ENCODE assay signal across 19 cellular contexts in the genomic region with DNA sequence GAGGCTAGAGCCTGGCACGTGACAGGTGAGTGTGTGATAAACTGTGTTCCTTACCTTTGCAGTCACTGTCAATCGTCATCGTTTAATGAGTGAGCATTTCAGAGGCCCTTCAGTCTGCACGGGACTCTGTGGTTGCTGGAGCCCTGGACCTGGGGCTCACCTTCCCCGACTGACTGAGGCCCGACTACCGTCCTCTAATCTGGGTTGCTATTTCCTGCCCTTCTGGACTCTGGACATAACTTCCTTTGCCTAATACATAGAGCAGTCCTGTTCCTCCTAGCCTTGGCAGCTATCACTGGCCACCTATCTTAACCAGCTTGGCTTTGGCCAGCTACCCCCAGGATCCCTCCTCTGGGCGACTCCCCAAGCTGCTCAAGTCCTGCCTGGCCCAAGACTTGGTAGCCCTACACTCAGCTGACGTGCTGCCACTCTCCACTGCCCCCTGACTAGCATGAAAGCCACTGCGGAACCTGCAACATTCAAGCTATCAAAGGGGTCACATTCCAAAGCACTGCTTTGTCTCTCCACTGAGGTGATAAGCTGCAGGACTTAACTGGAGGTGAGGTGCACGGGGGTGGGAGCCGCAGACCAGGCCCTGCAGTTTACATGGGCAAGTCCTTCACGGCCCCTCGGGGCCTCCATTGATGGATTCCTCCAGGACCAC. TPM values are rescaled to one million over a fixed set of nuclear protein-coding genes. Genes with fewer than 3 reads are reported as not detected.
A peak's percentile ranks its signal among the peaks of the same experiment; 100 is the strongest.
DNase-seq lines count a peak whose midpoint lies in the region; ATAC-seq and TF ChIP-seq lines count a peak whose summit lies in the region.
"Had no signal": no experiment of that assay in that cellular context is flagged by ENCODE, and none has a peak within 500 bp of the region (broad histone marks: within the 10 kb centered on the region; RNA-seq: fewer than 3 reads in every experiment).

No MANE protein-coding gene starts in this region.

- no peak for TF ChIP-seq POLR2A in uterus (IDR thresholded peaks at IDR 0.05)

- no peaks in the 10 kb centered on the region for H3K27me3 ChIP-seq in liver (ENCODE audit: control insufficient read depth in 4 of 4, insufficient read depth in 4 of 4, low read length in 3 of 4)
- H3K27me3 ChIP-seq in uterus, result no peaks in the 10 kb centered on the region
- H3K27me3 ChIP-seq: SJCRH30, testis had no signal

- no peaks in the 10 kb centered on the region for H3K9me3 ChIP-seq in liver (ENCODE audit: control insufficient read depth in 4 of 4, low read length in 3 of 4)
- H3K9me3 ChIP-seq in uterus, result no peaks in the 10 kb centered on the region
- H3K9me3 ChIP-seq: SJCRH30, testis had no signal

- no peaks in the 10 kb centered on the region for H3K27me3 Mint-ChIP-seq in natural killer cell (ENCODE audit: low read depth in 2 of 2)
- no peaks in the 10 kb centered on the region for H3K27me3 Mint-ChIP-seq in natural killer cell treated with Interleukin-12 subunit alpha and Interleukin-12 subunit beta and Interleukin-15 and Interleukin-18, amount 100 ng/mL, for 72 hours
- H3K27me3 Mint-ChIP-seq in effector memory CD8-positive, alpha-beta T cell, result no peaks in the 10 kb centered on the region
- H3K27me3 Mint-ChIP-seq: activated CD4-positive, alpha-beta memory T cell treated with anti-CD3 and anti-CD28 coated beads, Interleukin-2, amount 10 ng/mL, durations not matched to agents 7 days and 5 days had no signal

- H3K36me3 ChIP-seq in liver (ENCODE audit: control insufficient read depth in 4 of 4, insufficient read depth in 3 of 4, low read depth in 1 of 4, low read length in 3 of 4), result no peaks in the 10 kb centered on the region
- no peaks in the 10 kb centered on the region for H3K36me3 ChIP-seq in uterus
- H3K36me3 ChIP-seq: SJCRH30 had no signal

- intact Hi-C loops in natural killer cell (cut with micrococcal nuclease) (no loop called here), uterus (cut with DNase I; ENCODE audit: low total_unique reads) (no loop called here)

- H3K9me3 Mint-ChIP-seq in natural killer cell, result no peaks in the 10 kb centered on the region
- no peaks in the 10 kb centered on the region for H3K9me3 Mint-ChIP-seq in natural killer cell treated with Interleukin-12 subunit alpha and Interleukin-12 subunit beta and Interleukin-15 and Interleukin-18, amount 100 ng/mL, for 72 hours
- H3K9me3 Mint-ChIP-seq in effector memory CD8-positive, alpha-beta T cell, result no peaks in the 10 kb centered on the region
- H3K9me3 Mint-ChIP-seq: activated CD4-positive, alpha-beta memory T cell treated with anti-CD3 and anti-CD28 coated beads, Interleukin-2, amount 10 ng/mL, durations not matched to agents 7 days and 5 days had no signal

- no peak overlapping the region for H3K9ac ChIP-seq in liver (ENCODE audit: low read depth in 1 of 2, low read length in 2 of 2)

- peaks cover 0 to 21% (median 4%) of the 10 kb centered on the region in 4 donors for H3K4me1 ChIP-seq in liver (ENCODE audit: control insufficient read depth in 4 of 4, insufficient read depth in 4 of 4, low read length in 3 of 4)
- H3K4me1 ChIP-seq in uterus, result no peaks in the 10 kb centered on the region
- H3K4me1 ChIP-seq: testis had no signal

- H3K4me3 Mint-ChIP-seq in natural killer cell, result no peak overlapping the region
- no peak overlapping the region for H3K4me3 Mint-ChIP-seq in natural killer cell treated with Interleukin-12 subunit alpha and Interleukin-12 subunit beta and Interleukin-15 and Interleukin-18, amount 100 ng/mL, for 72 hours
- no peak overlapping the region for H3K4me3 Mint-ChIP-seq in effector memory CD8-positive, alpha-beta T cell
- H3K4me3 Mint-ChIP-seq: activated CD4-positive, alpha-beta memory T cell treated with anti-CD3 and anti-CD28 coated beads, Interleukin-2, amount 10 ng/mL, durations not matched to agents 7 days and 5 days had no signal

- peak in 1 of 2 donors; percentile 26 for TF ChIP-seq RAD21 in liver (IDR thresholded peaks at IDR 0.05)

- H3K27ac ChIP-seq in liver (ENCODE audit: low read depth in 1 of 2, low read length in 2 of 2), result peak overlapping the region; percentile 14 to 91
- peak overlapping the region; percentile 83 to 86 for H3K27ac ChIP-seq in uterus
- H3K27ac ChIP-seq: SJCRH30 had no signal

- ATAC-seq in natural killer cell, result no peak
- ATAC-seq in natural killer cell treated with Interleukin-12 subunit alpha and Interleukin-12 subunit beta and Interleukin-15 and Interleukin-18, amount 100 ng/mL, for 72 hours, result no peak
- no peak for ATAC-seq in effector memory CD8-positive, alpha-beta T cell (replicated peaks)
- ATAC-seq in SK-N-SH treated with all-trans-retinoic acid at 6 μM for 48 hours, result no peak
- no peak for ATAC-seq in HG03108 (IDR thresholded peaks at IDR 0.05; ENCODE audit: unreplicated experiment)

- H3K36me3 Mint-ChIP-seq in natural killer cell, result no peaks in the 10 kb centered on the region
- no peaks in the 10 kb centered on the region for H3K36me3 Mint-ChIP-seq in natural killer cell treated with Interleukin-12 subunit alpha and Interleukin-12 subunit beta and Interleukin-15 and Interleukin-18, amount 100 ng/mL, for 72 hours
- peaks cover 10% of the 10 kb centered on the region for H3K36me3 Mint-ChIP-seq in effector memory CD8-positive, alpha-beta T cell (ENCODE audit: insufficient read depth)

- TF ChIP-seq CTCF in natural killer cell (IDR thresholded peaks at IDR 0.05), result no peak
- TF ChIP-seq CTCF in liver (IDR thresholded peaks at IDR 0.05; ENCODE audit: low read depth, low read length, missing input control), result no peak
- no peak for TF ChIP-seq CTCF in uterus (IDR thresholded peaks at IDR 0.05)

- H3K4me1 Mint-ChIP-seq in natural killer cell, result peaks cover 16 to 34% of the 10 kb centered on the region in 2 donors
- peaks cover 17 to 26% of the 10 kb centered on the region in 2 donors for H3K4me1 Mint-ChIP-seq in natural killer cell treated with Interleukin-12 subunit alpha and Interleukin-12 subunit beta and Interleukin-15 and Interleukin-18, amount 100 ng/mL, for 72 hours (ENCODE audit: low read depth in 2 of 2)
- H3K4me1 Mint-ChIP-seq in effector memory CD8-positive, alpha-beta T cell (ENCODE audit: low read depth in 2 of 2), result peaks cover 16 to 22% of the 10 kb centered on the region in 2 donors

- DNase-seq in natural killer cell (no peak), uterus (no peak), NCI-H2029 (lab: John Stamatoyannopoulos, UW) (no peak)
- no peak for DNase-seq in natural killer cell treated with Interleukin-12 subunit alpha and Interleukin-12 subunit beta and Interleukin-15 and Interleukin-18, amount 100 ng/mL, for 72 hours (ENCODE audit: low spot score)
- no peak for DNase-seq in effector memory CD8-positive, alpha-beta T cell
- DNase-seq: activated CD4-positive, alpha-beta memory T cell treated with anti-CD3 and anti-CD28 coated beads, Interleukin-2, amount 10 ng/mL, durations not matched to agents 7 days and 5 days; activated gamma-delta T cell; central memory CD4-positive, alpha-beta T cell; DMS53; erythroblast; mammary epithelial cell; MM.1S; NK-92 treated with Interleukin-12 subunit alpha and Interleukin-12 subunit beta, amount 100 ng/mL, for 24 hours; SJCRH30; testis had no signal

- WGBS in liver, result 68% methylated on average over 14 of the region's 14 CpGs

- H3K27ac Mint-ChIP-seq in natural killer cell, result peak overlapping the region; percentile 85 to 93
- H3K27ac Mint-ChIP-seq in natural killer cell treated with Interleukin-12 subunit alpha and Interleukin-12 subunit beta and Interleukin-15 and Interleukin-18, amount 100 ng/mL, for 72 hours, result peak overlapping the region in 1 of 2 donors; percentile 94
- H3K27ac Mint-ChIP-seq in effector memory CD8-positive, alpha-beta T cell, result peak overlapping the region; percentile 78
- H3K27ac Mint-ChIP-seq: activated CD4-positive, alpha-beta memory T cell treated with anti-CD3 and anti-CD28 coated beads, Interleukin-2, amount 10 ng/mL, durations not matched to agents 7 days and 5 days had no signal

- no peak overlapping the region for H3K4me3 ChIP-seq in liver (ENCODE audit: low read depth in 1 of 3, low read length in 3 of 3)
- no peak overlapping the region for H3K4me3 ChIP-seq in uterus
- H3K4me3 ChIP-seq: SJCRH30, testis had no signal

TF ChIP-seq in liver, 16 proteins besides CTCF, POLR2A, EP300 and RAD21 (continues in another document):
- TF ChIP-seq, protein P1, sequence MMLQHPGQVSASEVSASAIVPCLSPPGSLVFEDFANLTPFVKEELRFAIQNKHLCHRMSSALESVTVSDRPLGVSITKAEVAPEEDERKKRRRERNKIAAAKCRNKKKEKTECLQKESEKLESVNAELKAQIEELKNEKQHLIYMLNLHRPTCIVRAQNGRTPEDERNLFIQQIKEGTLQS (IDR thresholded peaks at IDR 0.05), result no peak
- TF ChIP-seq NR2F2 (IDR thresholded peaks at IDR 0.05) (peak; percentile 13), EGR1 (IDR thresholded peaks at IDR 0.05; ENCODE audit: low read depth in 2 of 2) (no peak), HNF4G (IDR thresholded peaks at IDR 0.05) (no peak), FOXA2 (IDR thresholded peaks at IDR 0.05) (no peak), HNF4A (conservative IDR thresholded peaks at IDR 0.05) (peak; percentile 77 to 87)

TF ChIP-seq in SK-N-SH treated with all-trans-retinoic acid at 6 μM for 48 hours, 23 proteins besides CTCF, POLR2A, EP300 and RAD21:
- TF ChIP-seq ESRRG (CRISPR knock-in tag; IDR thresholded peaks at IDR 0.05), result no peak

RNA-seq across cellular contexts. Expression of a gene that starts 11.1 kb away (rescaled TPM):
- total RNA-seq in natural killer cell (not detected), liver (10 to 100 TPM; 17.8 to 96.5 TPM), uterus (1 to 10 TPM in 3 of 4 donors, under 1 TPM in 1; 0.26 to 4.6 (median 4.0) TPM)
- total RNA-seq in natural killer cell treated with Interleukin-12 subunit alpha and Interleukin-12 subunit beta and Interleukin-15 and Interleukin-18, amount 100 ng/mL, for 72 hours, result not detected
- 10 to 100 TPM; 69.6 to 80.2 TPM for polyA plus RNA-seq in liver
- total RNA-seq: activated CD4-positive, alpha-beta memory T cell treated with anti-CD3 and anti-CD28 coated beads, Interleukin-2, amount 10 ng/mL, durations not matched to agents 7 days and 5 days had no signal

RNA-seq across cellular contexts. Expression of a gene that starts 25.8 kb away (rescaled TPM):
- total RNA-seq in natural killer cell (100 to 1,000 TPM; 163 to 207 (median 188) TPM), liver (10 to 100 TPM; 13.3 to 56.1 TPM), uterus (100 to 1,000 TPM in 2 of 4 donors, 10 to 100 TPM in 2; 62.8 to 199 (median 121) TPM)
- 100 to 1,000 TPM; 125 to 203 TPM for total RNA-seq in natural killer cell treated with Interleukin-12 subunit alpha and Interleukin-12 subunit beta and Interleukin-15 and Interleukin-18, amount 100 ng/mL, for 72 hours
- polyA plus RNA-seq in liver, result 10 to 100 TPM; 26.6 to 51.6 TPM

RNA-seq across cellular contexts. Expression of a gene that starts 35.2 kb away (rescaled TPM):
- total RNA-seq in natural killer cell (not detected), liver (not detected), uterus (not detected)
- not detected for total RNA-seq in natural killer cell treated with Interleukin-12 subunit alpha and Interleukin-12 subunit beta and Interleukin-15 and Interleukin-18, amount 100 ng/mL, for 72 hours
- polyA plus RNA-seq in liver, result not detected
- total RNA-seq: activated CD4-positive, alpha-beta memory T cell treated with anti-CD3 and anti-CD28 coated beads, Interleukin-2, amount 10 ng/mL, durations not matched to agents 7 days and 5 days; mammary epithelial cell; omental fat pad; SJCRH30; testis had no signal
- polyA plus RNA-seq: mammary epithelial cell had no signal
